ENCODE assay signal across 17 cellular contexts in the genomic region with DNA sequence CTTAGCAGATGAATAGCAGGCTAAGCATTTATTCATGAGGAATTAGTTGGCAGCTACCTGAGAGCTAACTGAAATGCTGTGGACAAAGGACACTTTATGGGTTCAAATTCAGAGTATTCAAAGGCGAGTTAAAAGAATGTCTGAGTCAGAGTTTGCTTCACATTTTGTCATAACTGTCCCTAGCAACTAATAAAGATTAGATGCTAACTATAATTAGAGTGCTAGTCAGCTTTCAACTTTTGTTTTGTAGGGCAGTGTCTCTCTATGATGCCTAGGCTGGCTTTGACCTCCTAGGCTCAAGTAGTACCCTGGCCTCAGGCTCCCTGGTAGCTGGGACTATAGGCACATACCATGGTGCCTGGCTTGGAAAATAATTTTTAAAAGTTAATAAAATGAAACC. TPM values are rescaled to one million over a fixed set of nuclear protein-coding genes. Genes with fewer than 3 reads are reported as not detected.
DNase-seq lines count a peak whose midpoint lies in the region; ATAC-seq and TF ChIP-seq lines count a peak whose summit lies in the region.
"Had no signal": no experiment of that assay in that cellular context is flagged by ENCODE, and none has a peak within 500 bp of the region (broad histone marks: within the 10 kb centered on the region; RNA-seq: fewer than 3 reads in every experiment).

No MANE protein-coding gene starts in this region.

- no peaks in the 10 kb centered on the region for H3K9me3 Mint-ChIP-seq in stimulated activated naive CD8-positive, alpha-beta T cell treated with anti-CD3 and anti-CD28 coated beads, Interleukin-15, Interleukin-2, amounts not matched to agents 100 ng/mL and 50 ng/mL, for 24 hours
- no peaks in the 10 kb centered on the region for H3K9me3 Mint-ChIP-seq in stimulated activated naive CD8-positive, alpha-beta T cell treated with anti-CD3 and anti-CD28 coated beads, Interleukin-15, amount 100 ng/mL, for 72 hours
- no peaks in the 10 kb centered on the region for H3K9me3 Mint-ChIP-seq in effector memory CD8-positive, alpha-beta T cell
- H3K9me3 Mint-ChIP-seq: activated CD4-positive, alpha-beta T cell treated with anti-CD3 and anti-CD28 coated beads, Interleukin-2, amount 10 ng/mL, durations not matched to agents 24 days and 14 days had no signal

- no peak for DNase-seq in stimulated activated naive CD8-positive, alpha-beta T cell treated with anti-CD3 and anti-CD28 coated beads, Interleukin-15, amount 100 ng/mL, for 72 hours
- peak; percentile 38 for DNase-seq in astrocyte of the spinal cord (ENCODE audit: low read depth, low spot score)
- peak; percentile 53 for DNase-seq in iris pigment epithelial cell (ENCODE audit: low read depth)
- DNase-seq in effector memory CD8-positive, alpha-beta T cell, result no peak
- no peak for DNase-seq in Ammon's horn (ENCODE audit: low spot score)
- DNase-seq: activated CD4-positive, alpha-beta T cell treated with anti-CD3 and anti-CD28 coated beads, Interleukin-2, amount 10 ng/mL, durations not matched to agents 24 days and 14 days; KBM-7; mucosa of descending colon; NCI-H187; NCI-H524 treated with DMSO at 0.1 percent for 48 hours; stimulated activated CD4-positive, alpha-beta T cell treated with anti-CD3 and anti-CD28 coated beads, Interleukin-2, amount 100 ng/mL, for 24 hours; uterus had no signal

- in situ Hi-C loops in astrocyte of the spinal cord (cut with HindIII; ENCODE audit: low sequenced_read_pairs), result no loop called here

- H3K4me3 ChIP-seq in astrocyte of the spinal cord (ENCODE audit: low read depth, low read length) (no peak overlapping the region), urinary bladder (ENCODE audit: low read depth, low read length) (no peak overlapping the region)
- H3K4me3 ChIP-seq: mucosa of descending colon, uterus had no signal

- peaks cover 66% of the 10 kb centered on the region for H3K4me1 Mint-ChIP-seq in stimulated activated naive CD8-positive, alpha-beta T cell treated with anti-CD3 and anti-CD28 coated beads, Interleukin-15, Interleukin-2, amounts not matched to agents 100 ng/mL and 50 ng/mL, for 24 hours (ENCODE audit: low read depth)
- H3K4me1 Mint-ChIP-seq in stimulated activated naive CD8-positive, alpha-beta T cell treated with anti-CD3 and anti-CD28 coated beads, Interleukin-15, amount 100 ng/mL, for 72 hours, result peaks cover 58% of the 10 kb centered on the region
- H3K4me1 Mint-ChIP-seq in effector memory CD8-positive, alpha-beta T cell (ENCODE audit: low read depth in 2 of 2), result peaks cover 32 to 52% of the 10 kb centered on the region in 2 donors

- H3K4me3 Mint-ChIP-seq in stimulated activated naive CD8-positive, alpha-beta T cell treated with anti-CD3 and anti-CD28 coated beads, Interleukin-15, Interleukin-2, amounts not matched to agents 100 ng/mL and 50 ng/mL, for 24 hours, result peak overlapping the region; percentile 90
- no peak overlapping the region for H3K4me3 Mint-ChIP-seq in stimulated activated naive CD8-positive, alpha-beta T cell treated with anti-CD3 and anti-CD28 coated beads, Interleukin-15, amount 100 ng/mL, for 72 hours
- H3K4me3 Mint-ChIP-seq in effector memory CD8-positive, alpha-beta T cell, result no peak overlapping the region
- H3K4me3 Mint-ChIP-seq: B cell had no signal

- H3K27ac ChIP-seq in urinary bladder (ENCODE audit: low read depth), result peak overlapping the region; percentile 5
- H3K27ac ChIP-seq: parathyroid adenoma had no signal

- ATAC-seq in stimulated activated naive CD8-positive, alpha-beta T cell treated with anti-CD3 and anti-CD28 coated beads, Interleukin-15, amount 100 ng/mL, for 72 hours, result no peak
- no peak for ATAC-seq in effector memory CD8-positive, alpha-beta T cell (replicated peaks)
- no peak for ATAC-seq in GM18858 (IDR thresholded peaks at IDR 0.05; ENCODE audit: unreplicated experiment)
- ATAC-seq: mucosa of descending colon had no signal

- WGBS in urinary bladder, result 30% methylated on average over 1 of the region's 1 CpG

- peaks cover 7% of the 10 kb centered on the region for H3K4me1 ChIP-seq in urinary bladder (ENCODE audit: insufficient read depth)
- H3K4me1 ChIP-seq: parathyroid adenoma had no signal

- H3K27ac Mint-ChIP-seq in stimulated activated naive CD8-positive, alpha-beta T cell treated with anti-CD3 and anti-CD28 coated beads, Interleukin-15, Interleukin-2, amounts not matched to agents 100 ng/mL and 50 ng/mL, for 24 hours, result no peak overlapping the region
- no peak overlapping the region for H3K27ac Mint-ChIP-seq in stimulated activated naive CD8-positive, alpha-beta T cell treated with anti-CD3 and anti-CD28 coated beads, Interleukin-15, amount 100 ng/mL, for 72 hours
- H3K27ac Mint-ChIP-seq in effector memory CD8-positive, alpha-beta T cell, result no peak overlapping the region
- H3K27ac Mint-ChIP-seq: activated CD4-positive, alpha-beta T cell treated with anti-CD3 and anti-CD28 coated beads, Interleukin-2, amount 10 ng/mL, durations not matched to agents 24 days and 14 days; B cell had no signal

- H3K36me3 ChIP-seq in urinary bladder (ENCODE audit: insufficient read depth), result peaks cover 2% of the 10 kb centered on the region
- H3K36me3 ChIP-seq: uterus had no signal

- H3K27me3 Mint-ChIP-seq in stimulated activated naive CD8-positive, alpha-beta T cell treated with anti-CD3 and anti-CD28 coated beads, Interleukin-15, Interleukin-2, amounts not matched to agents 100 ng/mL and 50 ng/mL, for 24 hours, result no peaks in the 10 kb centered on the region
- no peaks in the 10 kb centered on the region for H3K27me3 Mint-ChIP-seq in stimulated activated naive CD8-positive, alpha-beta T cell treated with anti-CD3 and anti-CD28 coated beads, Interleukin-15, amount 100 ng/mL, for 72 hours
- no peaks in the 10 kb centered on the region for H3K27me3 Mint-ChIP-seq in effector memory CD8-positive, alpha-beta T cell
- H3K27me3 Mint-ChIP-seq: activated CD4-positive, alpha-beta T cell treated with anti-CD3 and anti-CD28 coated beads, Interleukin-2, amount 10 ng/mL, durations not matched to agents 24 days and 14 days; B cell had no signal

- TF ChIP-seq CTCF in astrocyte of the spinal cord (IDR thresholded peaks at IDR 0.05; ENCODE audit: low read depth, low read length), result no peak

- H3K36me3 Mint-ChIP-seq in stimulated activated naive CD8-positive, alpha-beta T cell treated with anti-CD3 and anti-CD28 coated beads, Interleukin-15, Interleukin-2, amounts not matched to agents 100 ng/mL and 50 ng/mL, for 24 hours (ENCODE audit: low read depth), result peaks cover 70% of the 10 kb centered on the region
- H3K36me3 Mint-ChIP-seq in effector memory CD8-positive, alpha-beta T cell (ENCODE audit: insufficient read depth), result peaks cover 21% of the 10 kb centered on the region

RNA-seq across cellular contexts. Expression of a gene that starts 4.6 kb away (rescaled TPM):
- total RNA-seq in urinary bladder, result 146 TPM
- 14.5 TPM for polyA plus RNA-seq in urinary bladder

Comparison
In these comparisons a context has a peak if more than half of its experiments do, and no peak if none do; other contexts are left out.
1. DNase-seq: peak in astrocyte of the spinal cord (single experiment) and iris pigment epithelial cell (single experiment); none in stimulated activated naive CD8-positive, alpha-beta T cell treated with anti-CD3 and anti-CD28 coated beads, Interleukin-15, amount 100 ng/mL, for 72 hours (0 of 2), effector memory CD8-positive, alpha-beta T cell (0 of 3) and Ammon's horn (single experiment).